In genomic region chr7:151451626-151452025, GRCh38 we compare ENCODE assay signal across 17 cellular contexts. TPM values are rescaled to one million over a fixed set of nuclear protein-coding genes. Genes with fewer than 3 reads are reported as not detected.
"Had no signal": no experiment of that assay in that cellular context is flagged by ENCODE, and none has a peak within 500 bp of the region (broad histone marks: within the 10 kb centered on the region; RNA-seq: fewer than 3 reads in every experiment).

No MANE protein-coding gene starts in this region.

- ATAC-seq: activated CD8-positive, alpha-beta T cell treated with anti-CD3 and anti-CD28 coated beads, Interleukin-2, amount 10 ng/mL, durations not matched to agents 7 days and 5 days; left ventricle myocardium superior; naive thymus-derived CD4-positive, alpha-beta T cell; SK-N-SH treated with all-trans-retinoic acid at 6 μM for 48 hours; stimulated activated naive CD8-positive, alpha-beta T cell treated with anti-CD3 and anti-CD28 coated beads, Interleukin-15, Interleukin-2, amounts not matched to agents 100 U/mL and 50 U/mL, for 24 hours had no signal

- H3K4me3 ChIP-seq: ascending aorta, tibial artery, vagina had no signal

- H3K4me1 Mint-ChIP-seq: memory B cell had no signal

- H3K9me3 Mint-ChIP-seq: activated CD4-positive, alpha-beta T cell treated with anti-CD3 and anti-CD28 coated beads, Interleukin-2, amount 10 ng/mL, durations not matched to agents 7 days and 5 days; memory B cell; naive thymus-derived CD4-positive, alpha-beta T cell had no signal

- H3K4me3 Mint-ChIP-seq: activated CD4-positive, alpha-beta T cell treated with anti-CD3 and anti-CD28 coated beads, Interleukin-2, amount 10 ng/mL, durations not matched to agents 7 days and 5 days; activated CD8-positive, alpha-beta T cell treated with anti-CD3 and anti-CD28 coated beads, Interleukin-2, amount 10 ng/mL, durations not matched to agents 7 days and 5 days; memory B cell had no signal

- H3K36me3 ChIP-seq: ascending aorta, tibial artery, vagina had no signal

- H3K27me3 ChIP-seq: ascending aorta, tibial artery, vagina had no signal

- DNase-seq: activated CD4-positive, alpha-beta T cell treated with anti-CD3 and anti-CD28 coated beads, Interleukin-2, amount 10 ng/mL, durations not matched to agents 7 days and 5 days; activated CD8-positive, alpha-beta memory T cell treated with anti-CD3 and anti-CD28 coated beads, Interleukin-2, amount 50 U/mL, for 4 hours; activated CD8-positive, alpha-beta T cell treated with anti-CD3 and anti-CD28 coated beads, Interleukin-2, amount 10 ng/mL, durations not matched to agents 7 days and 5 days; activated naive CD4-positive, alpha-beta T cell treated with Interleukin-2 at 50 U/mL for 16 hours; cortex of kidney; left ventricle myocardium superior; naive thymus-derived CD4-positive, alpha-beta T cell; stimulated activated naive CD8-positive, alpha-beta T cell treated with anti-CD3 and anti-CD28 coated beads, Interleukin-15, Interleukin-2, amounts not matched to agents 100 U/mL and 50 U/mL, for 24 hours; substantia nigra; T1000; tibial artery had no signal

- H3K9me3 ChIP-seq: ascending aorta, tibial artery, vagina had no signal

- H3K36me3 Mint-ChIP-seq: memory B cell; naive thymus-derived CD4-positive, alpha-beta T cell had no signal

- H3K27ac Mint-ChIP-seq: activated CD4-positive, alpha-beta T cell treated with anti-CD3 and anti-CD28 coated beads, Interleukin-2, amount 10 ng/mL, durations not matched to agents 7 days and 5 days; activated CD8-positive, alpha-beta T cell treated with anti-CD3 and anti-CD28 coated beads, Interleukin-2, amount 10 ng/mL, durations not matched to agents 7 days and 5 days; memory B cell; naive thymus-derived CD4-positive, alpha-beta T cell had no signal

- H3K27ac ChIP-seq: ascending aorta, parathyroid adenoma, tibial artery, vagina had no signal

- H3K4me1 ChIP-seq: parathyroid adenoma had no signal

RNA-seq across cellular contexts. Expression of gene CRYGN, which starts 11.7 kb away (rescaled TPM):
- total RNA-seq: ascending aorta; left ventricle myocardium superior; T-helper 1 cell treated with Interleukin-12 subunit alpha and Interleukin-12 subunit beta and Interleukin-4 antibody, amounts not matched to agents 30 ng/mL and 1 ng/mL, for 36 hours; vagina had no signal

RNA-seq across cellular contexts. Expression of gene WDR86, which starts 41.8 kb away (rescaled TPM):
- total RNA-seq: T-helper 1 cell treated with Interleukin-12 subunit alpha and Interleukin-12 subunit beta and Interleukin-4 antibody, amounts not matched to agents 30 ng/mL and 1 ng/mL, for 36 hours had no signal
